Comparison of ENCODE assay signal across 8 cellular contexts in genomic region chr9:4832786-4833579, GRCh38. TPM values are rescaled to one million over a fixed set of nuclear protein-coding genes. Genes with fewer than 3 reads are reported as not detected.
DNase-seq lines count a peak whose midpoint lies in the region; ATAC-seq, FAIRE-seq and TF ChIP-seq lines count a peak whose summit lies in the region.

No MANE protein-coding gene starts in this region.

- DNase-seq in Daoy (ENCODE audit: low read depth), result peak; percentile 96
- peak; percentile 92 for DNase-seq in RCC 7860 (ENCODE audit: low spot score)
- peak; percentile 99 for DNase-seq in choroid plexus epithelial cell (ENCODE audit: low read depth)
- DNase-seq in retinal pigment epithelial cell (ENCODE audit: low read depth), result peak; percentile 96
- DNase-seq in NCI-H526 (lab: John Stamatoyannopoulos, UW), result no peak
- no peak for DNase-seq in GOT3 (lab: John Stamatoyannopoulos, UW)

- FAIRE-seq in RCC 7860 (lab: Jason Lieb, UNC), result peak; percentile 93

- TF ChIP-seq CTCF in choroid plexus epithelial cell (conservative IDR thresholded peaks at IDR 0.05; ENCODE audit: low read depth, low read length), result no peak
- no peak for TF ChIP-seq CTCF in retinal pigment epithelial cell (conservative IDR thresholded peaks at IDR 0.05; ENCODE audit: low read depth, low read length)

- ATAC-seq in GM21786 (IDR thresholded peaks at IDR 0.05; ENCODE audit: unreplicated experiment) (no peak), GM21717 (IDR thresholded peaks at IDR 0.05; ENCODE audit: unreplicated experiment) (no peak)

- H3K4me3 ChIP-seq in choroid plexus epithelial cell (ENCODE audit: low read depth, low read length) (no peak overlapping the region), retinal pigment epithelial cell (ENCODE audit: low read length) (no peak overlapping the region)

RNA-seq across cellular contexts. Expression of gene RCL1, which starts 40.2 kb away (rescaled TPM):
- 36.2 and 40.2 TPM in 2 replicates for total RNA-seq in Daoy (2014; rRNA removed; shearing (Covaris generic))

Comparison
In these comparisons a context has a peak if more than half of its experiments do, and no peak if none do; other contexts are left out.
1. DNase-seq: peak in Daoy (single experiment), RCC 7860 (single experiment), choroid plexus epithelial cell (single experiment) and retinal pigment epithelial cell (single experiment); none in NCI-H526 (0 of 2) and GOT3 (single experiment).